In the genomic region with DNA sequence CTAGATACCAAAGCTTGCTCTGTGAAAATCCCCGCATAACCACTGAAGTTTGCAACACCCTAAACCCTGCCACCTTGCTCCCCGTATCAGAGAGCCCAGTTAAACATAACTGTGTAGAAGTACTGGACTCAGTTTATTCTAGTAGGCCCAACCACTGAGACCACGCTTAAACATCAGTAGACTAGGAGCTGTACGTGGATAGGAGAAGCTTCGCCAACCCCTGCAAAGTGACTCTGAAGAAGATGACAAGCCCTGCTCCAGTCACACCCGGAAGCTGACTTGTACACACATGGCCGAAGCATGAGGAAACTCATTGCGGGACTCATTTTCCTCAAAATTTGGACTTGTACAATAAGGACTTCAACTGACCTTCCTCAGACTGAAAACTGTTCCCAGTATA, we compare ENCODE assay signal across 7 cellular contexts. TPM values are rescaled to one million over a fixed set of nuclear protein-coding genes. Genes with fewer than 3 reads are reported as not detected.
"Had no signal": no experiment of that assay in that cellular context is flagged by ENCODE, and none has a peak within 500 bp of the region (broad histone marks: within the 10 kb centered on the region; RNA-seq: fewer than 3 reads in every experiment).

No MANE protein-coding gene starts in this region.

RNA-seq across cellular contexts. Expression of a gene that starts 57.9 kb away (rescaled TPM):
- total RNA-seq: adrenal gland, aorta, body of pancreas, endothelial cell of umbilical vein, esophagus muscularis mucosa, foreskin keratinocyte, gastrocnemius medialis had no signal
- polyA plus RNA-seq: adrenal gland, aorta, endothelial cell of umbilical vein, foreskin keratinocyte had no signal
